20 cellular contexts compared by ENCODE assay signal in genomic region chr19:37977391-37977790, GRCh38.
DNase-seq lines count a peak whose midpoint lies in the region; ATAC-seq and TF ChIP-seq lines count a peak whose summit lies in the region.
"Had no signal": no experiment of that assay in that cellular context is flagged by ENCODE, and none has a peak within 500 bp of the region (broad histone marks: within the 10 kb centered on the region; RNA-seq: fewer than 3 reads in every experiment).

No MANE protein-coding gene starts in this region.

- no peaks in the 10 kb centered on the region for H3K36me3 ChIP-seq in brain microvascular endothelial cell (replicated peaks)
- H3K36me3 ChIP-seq in lower lobe of right lung = no peaks in the 10 kb centered on the region

- H3K27me3 ChIP-seq in brain microvascular endothelial cell (replicated peaks) (no peaks in the 10 kb centered on the region), lower lobe of right lung (ENCODE audit: low read depth) (no peaks in the 10 kb centered on the region)
- H3K27me3 ChIP-seq: hepatocyte, tibial nerve had no signal

- peaks cover 1% of the 10 kb centered on the region for H3K27me3 Mint-ChIP-seq in IgD-negative memory B cell
- no peaks in the 10 kb centered on the region for H3K27me3 Mint-ChIP-seq in nephron progenitor cell (ENCODE audit: low read depth, poor library complexity)
- H3K27me3 Mint-ChIP-seq: activated naive CD8-positive, alpha-beta T cell treated with anti-CD3 and anti-CD28 coated beads, Interleukin-2, amount 50 U/mL, for 24 hours; activated T-helper 17 cell treated with anti-CD3 and anti-CD28 coated beads, Interleukin-2, amount 50 U/mL, for 72 hours; T-helper 17 cell had no signal

- H3K27ac Mint-ChIP-seq in IgD-negative memory B cell (peak overlapping the region; percentile 92 to 99 (median 93)), nephron progenitor cell (no peak overlapping the region)
- H3K27ac Mint-ChIP-seq: activated naive CD8-positive, alpha-beta T cell treated with anti-CD3 and anti-CD28 coated beads, Interleukin-2, amount 50 U/mL, for 24 hours; activated T-helper 17 cell treated with anti-CD3 and anti-CD28 coated beads, Interleukin-2, amount 50 U/mL, for 72 hours; T-helper 17 cell had no signal

- intact Hi-C loops in lower lobe of right lung (cut with DNase I) (no loop called here), Right ventricle myocardium superior (cut with DNase I) (no loop called here)

- DNase-seq in brain microvascular endothelial cell = no peak
- peak; percentile 5 for DNase-seq in lower lobe of right lung
- no peak for DNase-seq in substantia nigra (lab: John Stamatoyannopoulos, UW)
- no peak for DNase-seq in nephron progenitor cell
- no peak for DNase-seq in kidney tubule cell (ENCODE audit: low spot score)
- no peak for DNase-seq in Right ventricle myocardium superior
- DNase-seq: activated naive CD8-positive, alpha-beta T cell treated with anti-CD3 and anti-CD28 coated beads, Interleukin-2, amount 50 U/mL, for 24 hours; effector memory CD4-positive, alpha-beta T cell; Kasumi-1; left colon; NCI-H1417 treated with DMSO at 0.1 percent for 48 hours; psoas muscle; RPMI8226; stimulated activated CD4-positive, alpha-beta T cell treated with anti-CD3 and anti-CD28 coated beads, Interleukin-12 subunit alpha, Interleukin-12 subunit beta, amount 100 ng/mL, for 4 hours; T-helper 17 cell had no signal

- ATAC-seq in lower lobe of right lung = no peak
- ATAC-seq in GM21529 (IDR thresholded peaks at IDR 0.05; ENCODE audit: unreplicated experiment) = no peak
- ATAC-seq in Right ventricle myocardium superior (ENCODE audit: poor library complexity) = no peak
- ATAC-seq: activated naive CD8-positive, alpha-beta T cell treated with anti-CD3 and anti-CD28 coated beads, Interleukin-2, amount 50 U/mL, for 24 hours; activated T-helper 17 cell treated with anti-CD3 and anti-CD28 coated beads, Interleukin-2, amount 50 U/mL, for 72 hours; left colon; psoas muscle; T-helper 17 cell had no signal

- no peaks in the 10 kb centered on the region for H3K9me3 Mint-ChIP-seq in IgD-negative memory B cell
- peaks cover 5% of the 10 kb centered on the region for H3K9me3 Mint-ChIP-seq in nephron progenitor cell
- H3K9me3 Mint-ChIP-seq: activated naive CD8-positive, alpha-beta T cell treated with anti-CD3 and anti-CD28 coated beads, Interleukin-2, amount 50 U/mL, for 24 hours; activated T-helper 17 cell treated with anti-CD3 and anti-CD28 coated beads, Interleukin-2, amount 50 U/mL, for 72 hours had no signal

- in situ Hi-C loops in brain microvascular endothelial cell (cut with HindIII; ENCODE audit: low pct_ligation_motif_present, low sequenced_read_pairs) = no loop called here

- H3K36me3 Mint-ChIP-seq in IgD-negative memory B cell (peaks cover 8% of the 10 kb centered on the region), nephron progenitor cell (ENCODE audit: low read depth) (peaks cover 30% of the 10 kb centered on the region)

- H3K4me3 Mint-ChIP-seq in IgD-negative memory B cell = peak overlapping the region in 1 of 4 donors; percentile 72
- H3K4me3 Mint-ChIP-seq in nephron progenitor cell = no peak overlapping the region
- H3K4me3 Mint-ChIP-seq: activated naive CD8-positive, alpha-beta T cell treated with anti-CD3 and anti-CD28 coated beads, Interleukin-2, amount 50 U/mL, for 24 hours; activated T-helper 17 cell treated with anti-CD3 and anti-CD28 coated beads, Interleukin-2, amount 50 U/mL, for 72 hours; T-helper 17 cell had no signal

- H3K4me3 ChIP-seq in brain microvascular endothelial cell (ENCODE audit: low read depth, low read length) (no peak overlapping the region), lower lobe of right lung (no peak overlapping the region)
- H3K4me3 ChIP-seq: hepatocyte, psoas muscle, tibial nerve had no signal

- peak overlapping the region; percentile 73 for H3K27ac ChIP-seq in brain microvascular endothelial cell
- peak overlapping the region; percentile 46 for H3K27ac ChIP-seq in lower lobe of right lung
- H3K27ac ChIP-seq in substantia nigra (ENCODE audit: low read depth, low read length, poor library complexity, severe bottlenecking) = peak overlapping the region; percentile 56
- H3K27ac ChIP-seq: hepatocyte, psoas muscle, tibial nerve had no signal

- no peak for TF ChIP-seq CTCF in brain microvascular endothelial cell (IDR thresholded peaks at IDR 0.05; ENCODE audit: low read depth, low read length, missing control alignments)
- TF ChIP-seq CTCF in lower lobe of right lung (IDR thresholded peaks at IDR 0.05) = no peak
- TF ChIP-seq CTCF in nephron progenitor cell (IDR thresholded peaks at IDR 0.05) = no peak

- no peaks in the 10 kb centered on the region for H3K9me3 ChIP-seq in lower lobe of right lung
- H3K9me3 ChIP-seq: psoas muscle had no signal

- H3K4me1 ChIP-seq in lower lobe of right lung = peaks cover 28% of the 10 kb centered on the region

- H3K4me1 Mint-ChIP-seq in IgD-negative memory B cell = peaks cover 57 to 64% (median 63%) of the 10 kb centered on the region in 3 donors
- peaks cover 24% of the 10 kb centered on the region for H3K4me1 Mint-ChIP-seq in nephron progenitor cell
